In genomic region chr11:112644410-112645131, GRCh38 we compare ENCODE assay signal across 14 cellular contexts.
DNase-seq lines count a peak whose midpoint lies in the region; ATAC-seq and TF ChIP-seq lines count a peak whose summit lies in the region.
"Had no signal": no experiment of that assay in that cellular context is flagged by ENCODE, and none has a peak within 500 bp of the region (broad histone marks: within the 10 kb centered on the region; RNA-seq: fewer than 3 reads in every experiment).

No MANE protein-coding gene starts in this region.

- ATAC-seq in GM19023 (IDR thresholded peaks at IDR 0.05; ENCODE audit: unreplicated experiment) (peak; percentile 77), GM21786 (IDR thresholded peaks at IDR 0.05; ENCODE audit: unreplicated experiment) (peak; percentile 92), HG03520 (IDR thresholded peaks at IDR 0.05; ENCODE audit: unreplicated experiment) (peak; percentile 71), GM23338 (no peak)
- no peak for ATAC-seq in CD8-positive, alpha-beta T cell

- no peaks in the 10 kb centered on the region for H3K27me3 ChIP-seq in GM23338 (ENCODE audit: insufficient read depth)
- H3K27me3 ChIP-seq in CD8-positive, alpha-beta T cell (ENCODE audit: insufficient read depth, low read length): no peaks in the 10 kb centered on the region
- H3K27me3 ChIP-seq: BLaER1, testis had no signal

- H3K4me3 Mint-ChIP-seq in GM23338 (no peak overlapping the region), chondrocyte (ENCODE audit: unreplicated experiment) (no peak overlapping the region)
- H3K4me3 Mint-ChIP-seq in CD8-positive, alpha-beta T cell: no peak overlapping the region
- H3K4me3 Mint-ChIP-seq: memory B cell, neural crest cell had no signal

- H3K79me2 ChIP-seq in GM23338 (replicated peaks; ENCODE audit: insufficient read depth): no peaks in the 10 kb centered on the region

- no peaks in the 10 kb centered on the region for H3K9me2 ChIP-seq in GM23338 (ENCODE audit: insufficient read depth)

- no peaks in the 10 kb centered on the region for H3F3A ChIP-seq in GM23338 (replicated peaks; ENCODE audit: low read depth)

- no peaks in the 10 kb centered on the region for H4K20me1 ChIP-seq in GM23338 (replicated peaks; ENCODE audit: insufficient read depth)
- H4K20me1 ChIP-seq: BLaER1 had no signal

- intact Hi-C loops in CD8-positive, alpha-beta T cell (cut with DNase I, micrococcal nuclease): no loop called here

- peaks cover 23% of the 10 kb centered on the region for H3K9me3 Mint-ChIP-seq in GM23338
- peaks cover 15% of the 10 kb centered on the region for H3K9me3 Mint-ChIP-seq in CD8-positive, alpha-beta T cell
- peaks cover 37% of the 10 kb centered on the region for H3K9me3 Mint-ChIP-seq in chondrocyte (ENCODE audit: low read depth)

- H3K27ac Mint-ChIP-seq in GM23338 (no peak overlapping the region), chondrocyte (ENCODE audit: unreplicated experiment) (no peak overlapping the region)
- no peak overlapping the region for H3K27ac Mint-ChIP-seq in CD8-positive, alpha-beta T cell
- H3K27ac Mint-ChIP-seq: memory B cell had no signal

- no peak overlapping the region for H3K4me3 ChIP-seq in GM23338
- H3K4me3 ChIP-seq in CD8-positive, alpha-beta T cell (ENCODE audit: low read depth, low read length): no peak overlapping the region
- H3K4me3 ChIP-seq: BLaER1, testis had no signal

- no peak overlapping the region for H2AFZ ChIP-seq in GM23338

- H3K27ac ChIP-seq in GM23338 (ENCODE audit: low read depth): no peak overlapping the region
- no peak overlapping the region for H3K27ac ChIP-seq in CD8-positive, alpha-beta T cell (ENCODE audit: low read depth, low read length)
- H3K27ac ChIP-seq: BLaER1, testis had no signal

- POLR2A ChIA-PET in CD8-positive, alpha-beta T cell (lab: Charles Lee): no interaction called here

- no peaks in the 10 kb centered on the region for H3K27me3 Mint-ChIP-seq in GM23338 (ENCODE audit: insufficient read depth, low read depth, poor library complexity)
- peaks cover 9% of the 10 kb centered on the region for H3K27me3 Mint-ChIP-seq in CD8-positive, alpha-beta T cell (ENCODE audit: low read depth)
- peaks cover 4% of the 10 kb centered on the region for H3K27me3 Mint-ChIP-seq in chondrocyte (ENCODE audit: low read depth)

- H3K4me1 Mint-ChIP-seq in GM23338 (no peaks in the 10 kb centered on the region), chondrocyte (ENCODE audit: low read depth) (no peaks in the 10 kb centered on the region)
- no peaks in the 10 kb centered on the region for H3K4me1 Mint-ChIP-seq in CD8-positive, alpha-beta T cell (ENCODE audit: low read depth)
- H3K4me1 Mint-ChIP-seq: memory B cell, neural crest cell had no signal

- H3K36me3 Mint-ChIP-seq in GM23338 (ENCODE audit: low read depth) (peaks cover 10% of the 10 kb centered on the region; the same call in 2 of the 3 replicates), chondrocyte (ENCODE audit: low read depth) (peaks cover 7% of the 10 kb centered on the region)
- no peaks in the 10 kb centered on the region for H3K36me3 Mint-ChIP-seq in CD8-positive, alpha-beta T cell
- H3K36me3 Mint-ChIP-seq: memory B cell had no signal

- H3K36me3 ChIP-seq in GM23338 (ENCODE audit: insufficient read depth): no peaks in the 10 kb centered on the region; the same call in 1 of the 2 replicates
- H3K36me3 ChIP-seq in CD8-positive, alpha-beta T cell (ENCODE audit: insufficient read depth, low read length): no peaks in the 10 kb centered on the region
- H3K36me3 ChIP-seq: BLaER1 had no signal

- H3K4me2 ChIP-seq in GM23338: no peak overlapping the region
- H3K4me2 ChIP-seq: BLaER1 had no signal

- TF ChIP-seq CTCF in GM23338 (conservative IDR thresholded peaks at IDR 0.05; ENCODE audit: low read depth in 2 of 2) (no peak), chondrocyte (IDR thresholded peaks at IDR 0.05) (no peak)
- no peak for TF ChIP-seq CTCF in CD8-positive, alpha-beta T cell (IDR thresholded peaks at IDR 0.05)

- DNase-seq in GM23338 (ENCODE audit: low spot score) (no peak), NCI-H1694 (lab: John Stamatoyannopoulos, UW) (no peak), chondrocyte (ENCODE audit: low spot score) (no peak)
- DNase-seq in CD8-positive, alpha-beta T cell: no peak
- DNase-seq: activated effector memory CD4-positive, alpha-beta T cell treated with anti-CD3 and anti-CD28 coated beads, Interleukin-2, amount 50 U/mL, for 16 hours; DMS53; retina; testis had no signal

- H3K9me3 ChIP-seq in CD8-positive, alpha-beta T cell (ENCODE audit: low read length): no peaks in the 10 kb centered on the region
- H3K9me3 ChIP-seq: testis had no signal

- no peaks in the 10 kb centered on the region for H3K4me1 ChIP-seq in GM23338 (ENCODE audit: insufficient read depth)
- no peaks in the 10 kb centered on the region for H3K4me1 ChIP-seq in CD8-positive, alpha-beta T cell (ENCODE audit: insufficient read depth, low read length)
- H3K4me1 ChIP-seq: BLaER1, testis had no signal

- CTCF ChIA-PET in CD8-positive, alpha-beta T cell (lab: Charles Lee): no interaction called here

TF ChIP-seq in GM23338, 12 proteins besides CTCF, POLR2A, EP300 and RAD21:
- TF ChIP-seq ZNF331 (CRISPR knock-in tag; IDR thresholded peaks at IDR 0.05; ENCODE audit: low read depth): no peak
- no peak for TF ChIP-seq STAT1 (IDR thresholded peaks at IDR 0.05; ENCODE audit: unreplicated experiment)
- no peak for TF ChIP-seq EZH2 (IDR thresholded peaks at IDR 0.05; ENCODE audit: low read depth, unreplicated experiment)
- TF ChIP-seq, protein P1, sequence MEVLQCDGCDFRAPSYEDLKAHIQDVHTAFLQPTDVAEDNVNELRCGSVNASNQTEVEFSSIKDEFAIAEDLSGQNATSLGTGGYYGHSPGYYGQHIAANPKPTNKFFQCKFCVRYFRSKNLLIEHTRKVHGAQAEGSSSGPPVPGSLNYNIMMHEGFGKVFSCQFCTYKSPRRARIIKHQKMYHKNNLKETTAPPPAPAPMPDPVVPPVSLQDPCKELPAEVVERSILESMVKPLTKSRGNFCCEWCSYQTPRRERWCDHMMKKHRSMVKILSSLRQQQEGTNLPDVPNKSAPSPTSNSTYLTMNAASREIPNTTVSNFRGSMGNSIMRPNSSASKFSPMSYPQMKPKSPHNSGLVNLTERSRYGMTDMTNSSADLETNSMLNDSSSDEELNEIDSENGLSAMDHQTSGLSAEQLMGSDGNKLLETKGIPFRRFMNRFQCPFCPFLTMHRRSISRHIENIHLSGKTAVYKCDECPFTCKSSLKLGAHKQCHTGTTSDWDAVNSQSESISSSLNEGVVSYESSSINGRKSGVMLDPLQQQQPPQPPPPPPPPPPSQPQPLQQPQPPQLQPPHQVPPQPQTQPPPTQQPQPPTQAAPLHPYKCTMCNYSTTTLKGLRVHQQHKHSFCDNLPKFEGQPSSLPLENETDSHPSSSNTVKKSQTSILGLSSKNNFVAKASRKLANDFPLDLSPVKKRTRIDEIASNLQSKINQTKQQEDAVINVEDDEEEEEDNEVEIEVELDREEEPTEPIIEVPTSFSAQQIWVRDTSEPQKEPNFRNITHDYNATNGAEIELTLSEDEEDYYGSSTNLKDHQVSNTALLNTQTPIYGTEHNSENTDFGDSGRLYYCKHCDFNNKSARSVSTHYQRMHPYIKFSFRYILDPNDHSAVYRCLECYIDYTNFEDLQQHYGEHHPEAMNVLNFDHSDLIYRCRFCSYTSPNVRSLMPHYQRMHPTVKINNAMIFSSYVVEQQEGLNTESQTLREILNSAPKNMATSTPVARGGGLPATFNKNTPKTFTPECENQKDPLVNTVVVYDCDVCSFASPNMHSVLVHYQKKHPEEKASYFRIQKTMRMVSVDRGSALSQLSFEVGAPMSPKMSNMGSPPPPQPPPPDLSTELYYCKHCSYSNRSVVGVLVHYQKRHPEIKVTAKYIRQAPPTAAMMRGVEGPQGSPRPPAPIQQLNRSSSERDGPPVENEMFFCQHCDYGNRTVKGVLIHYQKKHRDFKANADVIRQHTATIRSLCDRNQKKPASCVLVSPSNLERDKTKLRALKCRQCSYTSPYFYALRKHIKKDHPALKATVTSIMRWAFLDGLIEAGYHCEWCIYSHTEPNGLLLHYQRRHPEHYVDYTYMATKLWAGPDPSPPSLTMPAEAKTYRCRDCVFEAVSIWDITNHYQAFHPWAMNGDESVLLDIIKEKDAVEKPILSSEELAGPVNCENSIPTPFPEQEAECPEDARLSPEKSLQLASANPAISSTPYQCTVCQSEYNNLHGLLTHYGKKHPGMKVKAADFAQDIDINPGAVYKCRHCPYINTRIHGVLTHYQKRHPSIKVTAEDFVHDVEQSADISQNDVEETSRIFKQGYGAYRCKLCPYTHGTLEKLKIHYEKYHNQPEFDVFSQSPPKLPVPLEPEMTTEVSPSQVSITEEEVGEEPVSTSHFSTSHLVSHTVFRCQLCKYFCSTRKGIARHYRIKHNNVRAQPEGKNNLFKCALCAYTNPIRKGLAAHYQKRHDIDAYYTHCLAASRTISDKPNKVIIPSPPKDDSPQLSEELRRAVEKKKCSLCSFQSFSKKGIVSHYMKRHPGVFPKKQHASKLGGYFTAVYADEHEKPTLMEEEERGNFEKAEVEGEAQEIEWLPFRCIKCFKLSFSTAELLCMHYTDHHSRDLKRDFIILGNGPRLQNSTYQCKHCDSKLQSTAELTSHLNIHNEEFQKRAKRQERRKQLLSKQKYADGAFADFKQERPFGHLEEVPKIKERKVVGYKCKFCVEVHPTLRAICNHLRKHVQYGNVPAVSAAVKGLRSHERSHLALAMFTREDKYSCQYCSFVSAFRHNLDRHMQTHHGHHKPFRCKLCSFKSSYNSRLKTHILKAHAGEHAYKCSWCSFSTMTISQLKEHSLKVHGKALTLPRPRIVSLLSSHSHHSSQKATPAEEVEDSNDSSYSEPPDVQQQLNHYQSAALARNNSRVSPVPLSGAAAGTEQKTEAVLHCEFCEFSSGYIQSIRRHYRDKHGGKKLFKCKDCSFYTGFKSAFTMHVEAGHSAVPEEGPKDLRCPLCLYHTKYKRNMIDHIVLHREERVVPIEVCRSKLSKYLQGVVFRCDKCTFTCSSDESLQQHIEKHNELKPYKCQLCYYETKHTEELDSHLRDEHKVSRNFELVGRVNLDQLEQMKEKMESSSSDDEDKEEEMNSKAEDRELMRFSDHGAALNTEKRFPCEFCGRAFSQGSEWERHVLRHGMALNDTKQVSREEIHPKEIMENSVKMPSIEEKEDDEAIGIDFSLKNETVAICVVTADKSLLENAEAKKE (CRISPR knock-in tag; IDR thresholded peaks at IDR 0.05): no peak
- no peak for TF ChIP-seq JUNB (IDR thresholded peaks at IDR 0.05; ENCODE audit: unreplicated experiment)

Comparison
In these comparisons a context has a peak if more than half of its experiments do, and no peak if none do; other contexts are left out.
1. ATAC-seq: peak in GM19023 (single experiment), GM21786 (single experiment) and HG03520 (single experiment); none in GM23338 (single experiment) and CD8-positive, alpha-beta T cell (single experiment).